Comparison of ENCODE assay signal across 1 cellular context in genomic region chr7:54792383-54792782, GRCh38.
TF ChIP-seq lines count a peak whose summit lies in the region.

No MANE protein-coding gene starts in this region.

TF ChIP-seq in IMR-90, 13 proteins besides CTCF, POLR2A, EP300 and RAD21 (continued from another document):
- TF ChIP-seq ELK1 (IDR thresholded peaks at IDR 0.05; ENCODE audit: borderline replicate concordance, low read depth, low read length) (no peak), BHLHE40 (IDR thresholded peaks at IDR 0.05; ENCODE audit: low read depth, low read length) (no peak), RCOR1 (IDR thresholded peaks at IDR 0.05; ENCODE audit: insufficient replicate concordance, low read length) (no peak), SMC3 (IDR thresholded peaks at IDR 0.05; ENCODE audit: low read depth, low read length) (no peak)
